28 cellular contexts compared by ENCODE assay signal in the genomic region with DNA sequence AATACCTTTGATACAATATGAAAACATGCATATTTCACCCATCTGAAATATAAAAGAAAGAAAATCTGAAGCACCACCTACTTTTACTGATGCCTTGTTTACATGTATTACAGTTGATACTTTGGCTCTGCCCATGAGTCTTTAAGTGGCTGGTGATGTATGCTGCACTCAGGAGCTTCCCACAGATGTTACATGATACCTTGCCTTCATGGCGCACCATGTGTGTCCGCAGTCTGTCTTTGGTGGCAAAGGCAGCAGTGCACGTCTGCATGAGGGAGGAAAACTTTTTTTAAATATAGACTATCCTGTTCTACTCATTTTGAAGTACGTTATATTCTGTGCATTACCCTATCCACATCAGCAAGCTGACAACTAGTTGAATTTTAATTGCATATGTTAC. TPM values are rescaled to one million over a fixed set of nuclear protein-coding genes. Genes with fewer than 3 reads are reported as not detected.
"Had no signal": no experiment of that assay in that cellular context is flagged by ENCODE, and none has a peak within 500 bp of the region (broad histone marks: within the 10 kb centered on the region; RNA-seq: fewer than 3 reads in every experiment).

No MANE protein-coding gene starts in this region.

- H3K27ac ChIP-seq: adrenal gland, ascending aorta, brain microvascular endothelial cell, colonic mucosa, esophagus muscularis mucosa, neural progenitor cell, spleen, upper lobe of right lung had no signal

- DNase-seq: activated B cell treated with CpG ODN at 0.5 μM for 24 hours; activated CD4-positive, alpha-beta T cell treated with anti-CD3 and anti-CD28 coated beads for 36 hours; activated CD4-positive, alpha-beta T cell treated with anti-CD3 and anti-CD28 coated beads, Interleukin-2, amount 50 U/mL, for 4 hours; activated CD8-positive, alpha-beta memory T cell treated with anti-CD3 and anti-CD28 coated beads for 24 hours; activated CD8-positive, alpha-beta memory T cell treated with anti-CD3 and anti-CD28 coated beads, Interleukin-2, amount 50 U/mL, for 4 hours; activated naive CD4-positive, alpha-beta T cell; activated T-cell treated with anti-CD3 and anti-CD28 coated beads, Interleukin-2, amount 50 U/mL, for 24 hours; adrenal gland; brain microvascular endothelial cell; central memory CD4-positive, alpha-beta T cell; colonic mucosa; dorsolateral prefrontal cortex; effector memory CD8-positive, alpha-beta T cell; head of caudate nucleus; hypothalamus; mesendoderm; mucosa of descending colon; spleen; stimulated activated CD4-positive, alpha-beta T cell treated with anti-CD3 and anti-CD28 coated beads, Interleukin-4, amount 100 ng/mL, for 24 hours; stimulated activated naive CD4-positive, alpha-beta T cell treated with Interleukin-2 at 50 U/mL for 16 hours; T-helper 1 cell; T1000; upper lobe of right lung had no signal

- ATAC-seq: activated CD4-positive, alpha-beta T cell treated with anti-CD3 and anti-CD28 coated beads for 36 hours; activated T-helper 17 cell treated with anti-CD3 and anti-CD28 coated beads, Interleukin-2, amount 50 U/mL, for 72 hours; effector memory CD8-positive, alpha-beta T cell; mucosa of descending colon; upper lobe of right lung had no signal

- H3K4me3 ChIP-seq: adrenal gland, ascending aorta, colonic mucosa, dorsolateral prefrontal cortex, esophagus muscularis mucosa, mucosa of descending colon, neural progenitor cell, spleen, upper lobe of right lung had no signal

- H3K27me3 ChIP-seq: adrenal gland, ascending aorta, brain microvascular endothelial cell, colonic mucosa, dorsolateral prefrontal cortex, esophagus muscularis mucosa, neural progenitor cell, spleen, upper lobe of right lung had no signal

- H3K4me1 ChIP-seq: colonic mucosa had no signal

- H3K9me3 ChIP-seq: adrenal gland, ascending aorta, colonic mucosa, esophagus muscularis mucosa, mucosa of descending colon, spleen, upper lobe of right lung had no signal

- FAIRE-seq: endothelial cell of umbilical vein had no signal

RNA-seq across cellular contexts. Expression of a gene that starts 25.3 kb away (rescaled TPM):
- total RNA-seq: activated B cell treated with CpG ODN at 0.5 μM for 24 hours had no signal
